ENCODE assay signal across 26 cellular contexts in the genomic region with DNA sequence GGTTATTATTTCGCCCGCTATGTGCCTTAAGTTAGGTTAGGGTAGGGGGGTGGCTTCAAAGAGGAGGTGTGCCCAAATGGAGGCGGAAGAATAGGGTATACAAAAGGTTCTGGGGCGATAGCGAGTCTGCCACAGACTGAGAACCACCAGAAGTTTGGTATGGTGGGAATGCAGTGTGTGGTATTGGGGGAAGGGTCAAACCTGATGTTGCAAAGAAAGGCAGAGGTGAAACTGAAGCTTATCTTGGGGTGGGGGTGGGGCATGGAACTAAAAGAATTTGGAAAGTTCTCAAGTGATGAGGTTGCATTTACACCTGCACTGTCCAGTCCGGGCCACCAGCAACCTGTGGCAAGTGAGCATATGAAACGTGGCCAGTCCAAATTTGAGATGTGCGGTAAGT. TPM values are rescaled to one million over a fixed set of nuclear protein-coding genes. Genes with fewer than 3 reads are reported as not detected.
"Had no signal": no experiment of that assay in that cellular context is flagged by ENCODE, and none has a peak within 500 bp of the region (broad histone marks: within the 10 kb centered on the region; RNA-seq: fewer than 3 reads in every experiment).

No MANE protein-coding gene starts in this region.

- H3K27ac ChIP-seq: hepatocyte, left ventricle myocardium inferior, ovary, skin epidermis, stomach, testis, thyroid gland, transverse colon, upper lobe of right lung, uterus had no signal

- H3K9me3 ChIP-seq: left ventricle myocardium inferior, mucosa of descending colon, ovary, stomach, testis, thyroid gland, transverse colon, upper lobe of right lung, uterus had no signal

- H3K27ac Mint-ChIP-seq: immature natural killer cell; naive thymus-derived CD4-positive, alpha-beta T cell; natural killer cell treated with Interleukin-12 subunit alpha and Interleukin-12 subunit beta and Interleukin-15 and Interleukin-18, amount 100 ng/mL, for 72 hours; progenitor cell of endocrine pancreas; stimulated activated naive B cell treated with anti-CD40 and anti-IgM and Interleukin-4, amounts not matched to agents 10 μg/mL and 1 μg/mL and 100 μg/mL, for 72 hours had no signal

- H3K4me1 Mint-ChIP-seq: immature natural killer cell; naive thymus-derived CD4-positive, alpha-beta T cell; stimulated activated naive B cell treated with anti-CD40 and anti-IgM and Interleukin-4, amounts not matched to agents 10 μg/mL and 1 μg/mL and 100 μg/mL, for 72 hours had no signal

- DNase-seq: immature natural killer cell; left ventricle myocardium inferior; midbrain; mucosa of descending colon; naive thymus-derived CD4-positive, alpha-beta T cell; ovary; retina; right cardiac atrium; stimulated activated CD4-positive, alpha-beta T cell treated with anti-CD3 and anti-CD28 coated beads, Interleukin-12 subunit alpha, Interleukin-12 subunit beta, amount 100 ng/mL, for 4 hours; stimulated activated CD4-positive, alpha-beta T cell treated with anti-CD3 and anti-CD28 coated beads, Interleukin-15, amount 100 ng/mL, for 24 hours; stimulated activated CD4-positive, alpha-beta T cell treated with anti-CD3 and anti-CD28 coated beads, Interleukin-2, amount 100 ng/mL, for 24 hours; stimulated activated CD4-positive, alpha-beta T cell treated with anti-CD3 and anti-CD28 coated beads, Interleukin-4, amount 100 ng/mL, for 1 hour; stimulated activated naive B cell treated with anti-CD40 and anti-IgM and Interleukin-4, amounts not matched to agents 10 μg/mL and 1 μg/mL and 100 μg/mL, for 72 hours; stimulated activated naive CD8-positive, alpha-beta T cell treated with anti-CD3 and anti-CD28 coated beads, Interleukin-15, Interleukin-2, amounts not matched to agents 100 U/mL and 50 U/mL, for 24 hours; stomach; testis; thyroid gland; transverse colon; upper lobe of right lung; uterus had no signal

- H3K4me1 ChIP-seq: left ventricle myocardium inferior, testis, thyroid gland, transverse colon, upper lobe of right lung, uterus had no signal

- H3K4me3 Mint-ChIP-seq: immature natural killer cell; naive thymus-derived CD4-positive, alpha-beta T cell; natural killer cell treated with Interleukin-12 subunit alpha and Interleukin-12 subunit beta and Interleukin-15 and Interleukin-18, amount 100 ng/mL, for 72 hours; stimulated activated naive B cell treated with anti-CD40 and anti-IgM and Interleukin-4, amounts not matched to agents 10 μg/mL and 1 μg/mL and 100 μg/mL, for 72 hours had no signal

- H3K79me2 ChIP-seq: hepatocyte had no signal

- H3K4me3 ChIP-seq: hepatocyte, left ventricle myocardium inferior, lung, mucosa of descending colon, ovary, skin epidermis, stomach, testis, thyroid gland, transverse colon, upper lobe of right lung, uterus had no signal

- H3K27me3 ChIP-seq: hepatocyte, ovary, stomach, testis, thyroid gland, transverse colon, upper lobe of right lung, uterus had no signal

- H3K36me3 Mint-ChIP-seq: immature natural killer cell; naive thymus-derived CD4-positive, alpha-beta T cell; natural killer cell treated with Interleukin-12 subunit alpha and Interleukin-12 subunit beta and Interleukin-15 and Interleukin-18, amount 100 ng/mL, for 72 hours; stimulated activated naive B cell treated with anti-CD40 and anti-IgM and Interleukin-4, amounts not matched to agents 10 μg/mL and 1 μg/mL and 100 μg/mL, for 72 hours had no signal

- H3K36me3 ChIP-seq: left ventricle myocardium inferior, ovary, stomach, thyroid gland, transverse colon, upper lobe of right lung, uterus had no signal

- H3K4me2 ChIP-seq: hepatocyte had no signal

- ATAC-seq: mucosa of descending colon; naive thymus-derived CD4-positive, alpha-beta T cell; natural killer cell treated with Interleukin-12 subunit alpha and Interleukin-12 subunit beta and Interleukin-15 and Interleukin-18, amount 100 ng/mL, for 72 hours; right cardiac atrium; sciatic nerve; stimulated activated naive B cell treated with anti-CD40 and anti-IgM and Interleukin-4, amounts not matched to agents 10 μg/mL and 1 μg/mL and 100 μg/mL, for 72 hours; stimulated activated naive CD8-positive, alpha-beta T cell treated with anti-CD3 and anti-CD28 coated beads, Interleukin-15, Interleukin-2, amounts not matched to agents 100 U/mL and 50 U/mL, for 24 hours; upper lobe of right lung had no signal

RNA-seq across cellular contexts. Expression of gene CCBE1, which starts 11.8 kb away (rescaled TPM):
- total RNA-seq: naive thymus-derived CD4-positive, alpha-beta T cell; natural killer cell treated with Interleukin-12 subunit alpha and Interleukin-12 subunit beta and Interleukin-15 and Interleukin-18, amount 100 ng/mL, for 72 hours had no signal
- polyA plus RNA-seq: naive thymus-derived CD4-positive, alpha-beta T cell had no signal
